8 cellular contexts compared by ENCODE assay signal in genomic region chr5:34656700-34657549, GRCh38. TPM values are rescaled to one million over a fixed set of nuclear protein-coding genes. Genes with fewer than 3 reads are reported as not detected.
DNase-seq lines count a peak whose midpoint lies in the region; ATAC-seq and TF ChIP-seq lines count a peak whose summit lies in the region.

No MANE protein-coding gene starts in this region.

- intact Hi-C loops in MCF 10A (cut with micrococcal nuclease): loop anchor here (1.0 to 10.0 kb wide), 5 partner anchors 28 to 242 kb away; partner anchors contain the start of gene TTC23L

- H3K9me3 Mint-ChIP-seq in MCF 10A (ENCODE audit: unreplicated experiment): no peaks in the 10 kb centered on the region
- H3K9me3 Mint-ChIP-seq in stimulated activated memory B cell treated with anti-CD40 and anti-IgM and Interleukin-4, amounts not matched to agents 10 μg/mL and 1 μg/mL and 100 μg/mL, for 72 hours: no peaks in the 10 kb centered on the region

- H3K27ac Mint-ChIP-seq in MCF 10A (ENCODE audit: low read depth, unreplicated experiment): peak overlapping the region; percentile 92
- no peak overlapping the region for H3K27ac Mint-ChIP-seq in stimulated activated memory B cell treated with anti-CD40 and anti-IgM and Interleukin-4, amounts not matched to agents 10 μg/mL and 1 μg/mL and 100 μg/mL, for 72 hours

- TF ChIP-seq CTCF in MCF 10A (IDR thresholded peaks at IDR 0.05; ENCODE audit: unreplicated experiment) (no peak), kidney epithelial cell (IDR thresholded peaks at IDR 0.05; ENCODE audit: insufficient read depth, low read length, poor library complexity, severe bottlenecking) (no peak)

- no peaks in the 10 kb centered on the region for H3K27me3 ChIP-seq in kidney epithelial cell (ENCODE audit: control insufficient read depth, insufficient read depth, low read length)

- peak overlapping the region; percentile 80 for H3K4me3 ChIP-seq in kidney epithelial cell (ENCODE audit: low read depth, low read length)

- no peak for ATAC-seq in stimulated activated memory B cell treated with anti-CD40 and anti-IgM and Interleukin-4, amounts not matched to agents 10 μg/mL and 1 μg/mL and 100 μg/mL, for 72 hours
- no peak for ATAC-seq in HG02623 (IDR thresholded peaks at IDR 0.05; ENCODE audit: unreplicated experiment)

- peak overlapping the region; percentile 73 for H3K4me3 Mint-ChIP-seq in MCF 10A (ENCODE audit: unreplicated experiment)
- H3K4me3 Mint-ChIP-seq in stimulated activated memory B cell treated with anti-CD40 and anti-IgM and Interleukin-4, amounts not matched to agents 10 μg/mL and 1 μg/mL and 100 μg/mL, for 72 hours: peak overlapping the region; percentile 51

- CTCF ChIA-PET in MCF 10A (lab: Yijun Ruan, JAX): interaction anchor here (1.0 to 1.2 kb wide), 3 partner anchors 30 to 241 kb away, joined by 3 to 5 read pairs (median 3); no protein-coding TSS in a partner anchor

- BruUV-seq in MCF 10A (replicated peaks; lab: Mats Ljungman, UMichigan): no TSS peak

- H3K36me3 Mint-ChIP-seq in MCF 10A (ENCODE audit: insufficient read depth, unreplicated experiment): no peaks in the 10 kb centered on the region
- H3K36me3 Mint-ChIP-seq in stimulated activated memory B cell treated with anti-CD40 and anti-IgM and Interleukin-4, amounts not matched to agents 10 μg/mL and 1 μg/mL and 100 μg/mL, for 72 hours: no peaks in the 10 kb centered on the region

- POLR2A ChIA-PET in MCF 10A (lab: Yijun Ruan, JAX): interaction anchor here (0.7 to 2.7 kb wide), 13 partner anchors 17 to 1196 kb away, joined by 3 to 10 read pairs (median 4); partner anchors contain the start of genes DNAJC21 and TTC23L

- H3K4me1 Mint-ChIP-seq in MCF 10A (ENCODE audit: insufficient read depth, unreplicated experiment): peaks cover 15% of the 10 kb centered on the region
- peaks cover 19% of the 10 kb centered on the region for H3K4me1 Mint-ChIP-seq in stimulated activated memory B cell treated with anti-CD40 and anti-IgM and Interleukin-4, amounts not matched to agents 10 μg/mL and 1 μg/mL and 100 μg/mL, for 72 hours

- no peaks in the 10 kb centered on the region for H3K27me3 Mint-ChIP-seq in MCF 10A (ENCODE audit: insufficient read depth, unreplicated experiment)
- H3K27me3 Mint-ChIP-seq in stimulated activated memory B cell treated with anti-CD40 and anti-IgM and Interleukin-4, amounts not matched to agents 10 μg/mL and 1 μg/mL and 100 μg/mL, for 72 hours: peaks cover 77% of the 10 kb centered on the region

- DNase-seq in DMS 273 (lab: John Stamatoyannopoulos, UW; ENCODE audit: unreplicated experiment): peak; percentile 59
- no peak for DNase-seq in DMS 273 treated with DMSO at 0.1 percent for 48 hours (lab: John Stamatoyannopoulos, UW)
- peak; percentile 67 for DNase-seq in NCI-H69 (lab: John Stamatoyannopoulos, UW)
- DNase-seq in MCF 10A (ENCODE audit: unreplicated experiment): peak; percentile 36
- DNase-seq in kidney epithelial cell (ENCODE audit: low read depth): no peak
- DNase-seq in NCI-H1092 treated with DMSO at 0.1 percent for 48 hours (lab: John Stamatoyannopoulos, UW): no peak

- no peaks in the 10 kb centered on the region for H3K36me3 ChIP-seq in kidney epithelial cell (ENCODE audit: control insufficient read depth, insufficient read depth, low read length)

RNA-seq across cellular contexts. Expression of gene RAI14, which starts 0.8 kb away (rescaled TPM):
- total RNA-seq in MCF 10A (2022) (47.6 and 47.9 TPM in 2 replicates), kidney epithelial cell (116 and 117 TPM in 2 replicates)

Comparison
In these comparisons a context has a peak if more than half of its experiments do, and no peak if none do; other contexts are left out.
1. DNase-seq: peak in DMS 273 (single experiment), NCI-H69 (single experiment) and MCF 10A (single experiment); none in DMS 273 treated with DMSO at 0.1 percent for 48 hours (single experiment), kidney epithelial cell (single experiment) and NCI-H1092 treated with DMSO at 0.1 percent for 48 hours (single experiment).